In genomic region chr13:49084961-49085360, GRCh38 we compare ENCODE assay signal across 25 cellular contexts.
"Had no signal": no experiment of that assay in that cellular context is flagged by ENCODE, and none has a peak within 500 bp of the region (broad histone marks: within the 10 kb centered on the region; RNA-seq: fewer than 3 reads in every experiment).

No MANE protein-coding gene starts in this region.

- H3K27ac ChIP-seq: adrenal gland, PC-9, SK-N-MC, VCaP had no signal

- ATAC-seq: activated CD4-positive, alpha-beta T cell treated with anti-CD3 and anti-CD28 coated beads for 36 hours; activated CD8-positive, alpha-beta T cell treated with anti-CD3 and anti-CD28 coated beads for 36 hours; activated T-cell treated with anti-CD3 and anti-CD28 coated beads, Interleukin-2, amount 50 U/mL, for 72 hours; Right ventricle myocardium inferior; T-cell had no signal

- H3K27me3 Mint-ChIP-seq: activated CD4-positive, alpha-beta T cell treated with anti-CD3 and anti-CD28 coated beads for 36 hours; activated CD8-positive, alpha-beta T cell treated with anti-CD3 and anti-CD28 coated beads for 36 hours; activated naive CD8-positive, alpha-beta T cell treated with anti-CD3 and anti-CD28 coated beads, Interleukin-2, amount 10 ng/mL, durations not matched to agents 7 days and 5 days; T-cell had no signal

- H3K36me3 ChIP-seq: adrenal gland, MG63 had no signal

- DNase-seq: activated CD4-positive, alpha-beta T cell treated with anti-CD3 and anti-CD28 coated beads for 36 hours; activated CD4-positive, CD25-positive, alpha-beta regulatory T cell; activated CD8-positive, alpha-beta memory T cell treated with anti-CD3 and anti-CD28 coated beads, Interleukin-2, amount 50 U/mL, for 4 hours; activated CD8-positive, alpha-beta T cell treated with anti-CD3 and anti-CD28 coated beads for 36 hours; activated gamma-delta T cell treated with Interleukin-2 at 50 U/mL for 16 hours; activated naive CD4-positive, alpha-beta T cell treated with anti-CD3 and anti-CD28 coated beads, Interleukin-2, amount 50 U/mL, for 16 hours; activated naive CD8-positive, alpha-beta T cell treated with anti-CD3 and anti-CD28 coated beads, Interleukin-2, amount 10 ng/mL, durations not matched to agents 7 days and 5 days; activated T-cell treated with anti-CD3 and anti-CD28 coated beads, Interleukin-2, amount 50 U/mL, for 72 hours; adrenal gland; anterior cingulate cortex; central memory CD4-positive, alpha-beta T cell; MG63; NCI-H1105 treated with DMSO at 0.1 percent for 48 hours; NCI-H1436 treated with DMSO at 0.1 percent for 48 hours; NCI-H187; NCI-H2081; NCI-H510A treated with DMSO at 0.1 percent for 48 hours; NCI-H69; PC-9; T-cell; T1000 had no signal

- H3K27me3 ChIP-seq: adrenal gland, MG63 had no signal

- H3K9me3 ChIP-seq: adrenal gland, MG63 had no signal

- H3K4me1 Mint-ChIP-seq: activated naive CD8-positive, alpha-beta T cell treated with anti-CD3 and anti-CD28 coated beads, Interleukin-2, amount 10 ng/mL, durations not matched to agents 7 days and 5 days had no signal

- H3K27ac Mint-ChIP-seq: activated CD4-positive, alpha-beta T cell treated with anti-CD3 and anti-CD28 coated beads for 36 hours; activated CD8-positive, alpha-beta T cell treated with anti-CD3 and anti-CD28 coated beads for 36 hours; activated naive CD8-positive, alpha-beta T cell treated with anti-CD3 and anti-CD28 coated beads, Interleukin-2, amount 10 ng/mL, durations not matched to agents 7 days and 5 days; activated T-cell treated with anti-CD3 and anti-CD28 coated beads, Interleukin-2, amount 50 U/mL, for 72 hours; activated T-helper 2 cell treated with anti-CD3 and anti-CD28 coated beads, Interferon-gamma antibody, Interleukin-2, Interleukin-4, amounts not matched to agents 10 μg/mL and 5 μg/mL and 100 μg/mL, durations not matched to agents 14 hours and 24 hours and 36 hours; T-cell had no signal

- H3K9me3 Mint-ChIP-seq: activated CD8-positive, alpha-beta T cell treated with anti-CD3 and anti-CD28 coated beads for 36 hours; activated T-cell treated with anti-CD3 and anti-CD28 coated beads, Interleukin-2, amount 50 U/mL, for 72 hours; activated T-helper 2 cell treated with anti-CD3 and anti-CD28 coated beads, Interferon-gamma antibody, Interleukin-2, Interleukin-4, amounts not matched to agents 10 μg/mL and 5 μg/mL and 100 μg/mL, durations not matched to agents 14 hours and 24 hours and 36 hours; T-cell had no signal

- H3K4me3 ChIP-seq: adrenal gland, MG63, PC-9, SK-N-MC had no signal

- H3K4me3 Mint-ChIP-seq: activated CD4-positive, alpha-beta T cell treated with anti-CD3 and anti-CD28 coated beads for 36 hours; activated CD8-positive, alpha-beta T cell treated with anti-CD3 and anti-CD28 coated beads for 36 hours; activated naive CD8-positive, alpha-beta T cell treated with anti-CD3 and anti-CD28 coated beads, Interleukin-2, amount 10 ng/mL, durations not matched to agents 7 days and 5 days; activated T-cell treated with anti-CD3 and anti-CD28 coated beads, Interleukin-2, amount 50 U/mL, for 72 hours; T-cell had no signal
